Comparison of ENCODE assay signal across 30 cellular contexts in genomic region chr9:14935917-14936316, GRCh38. TPM values are rescaled to one million over a fixed set of nuclear protein-coding genes. Genes with fewer than 3 reads are reported as not detected.
DNase-seq lines count a peak whose midpoint lies in the region; TF ChIP-seq lines count a peak whose summit lies in the region.
"Had no signal": no experiment of that assay in that cellular context is flagged by ENCODE, and none has a peak within 500 bp of the region (broad histone marks: within the 10 kb centered on the region; RNA-seq: fewer than 3 reads in every experiment).

No MANE protein-coding gene starts in this region.

- H2AFZ ChIP-seq in osteoblast (ENCODE audit: low read length), result no peak overlapping the region
- H2AFZ ChIP-seq: PC-9 had no signal

- H3K36me3 Mint-ChIP-seq in mesothelial cell of epicardium, result no peaks in the 10 kb centered on the region
- H3K36me3 Mint-ChIP-seq: CD14-positive monocyte, immature natural killer cell had no signal

- no peak for TF ChIP-seq CTCF in mesothelial cell of epicardium (IDR thresholded peaks at IDR 0.05; ENCODE audit: unreplicated experiment)
- TF ChIP-seq CTCF in vagina (IDR thresholded peaks at IDR 0.05), result no peak
- no peak for TF ChIP-seq CTCF in osteoblast (IDR thresholded peaks at IDR 0.05; ENCODE audit: extremely low read depth, low read depth, low read length)

- peak overlapping the region; percentile 91 for H3K27ac Mint-ChIP-seq in mesothelial cell of epicardium
- H3K27ac Mint-ChIP-seq: activated CD4-positive, alpha-beta T cell treated with anti-CD3 and anti-CD28 coated beads for 36 hours; activated CD8-positive, alpha-beta T cell treated with anti-CD3 and anti-CD28 coated beads, Interleukin-2, amount 10 ng/mL, durations not matched to agents 7 days and 5 days; activated T-helper 17 cell treated with anti-CD3 and anti-CD28 coated beads, Interleukin-2, amount 50 U/mL, for 72 hours; CD14-positive monocyte; immature natural killer cell had no signal

- H3K9me3 ChIP-seq in vagina (no peaks in the 10 kb centered on the region), osteoblast (ENCODE audit: low read depth, low read length) (no peaks in the 10 kb centered on the region)
- H3K9me3 ChIP-seq: Caco-2, gastroesophageal sphincter, psoas muscle, tibial nerve had no signal

- H3K79me2 ChIP-seq in osteoblast (ENCODE audit: insufficient read depth, low read length), result no peaks in the 10 kb centered on the region

- H3K4me1 ChIP-seq in vagina (no peaks in the 10 kb centered on the region), osteoblast (ENCODE audit: insufficient read depth, low read length) (no peaks in the 10 kb centered on the region)
- H3K4me1 ChIP-seq: Caco-2, gastroesophageal sphincter, psoas muscle, tibial nerve had no signal

- no peak overlapping the region for H3K4me2 ChIP-seq in osteoblast (ENCODE audit: insufficient read depth, low read length)
- H3K4me2 ChIP-seq: PC-9 had no signal

- no peaks in the 10 kb centered on the region for H3K9me3 Mint-ChIP-seq in mesothelial cell of epicardium
- H3K9me3 Mint-ChIP-seq: activated T-helper 17 cell treated with anti-CD3 and anti-CD28 coated beads, Interleukin-2, amount 50 U/mL, for 72 hours had no signal

- intact Hi-C loops in vagina (cut with DNase I), result no loop called here

- H3K27ac ChIP-seq in vagina (peak overlapping the region; percentile 27), osteoblast (ENCODE audit: low read depth, low read length) (no peak overlapping the region)
- H3K27ac ChIP-seq: brain microvascular endothelial cell, gastroesophageal sphincter, PC-9, psoas muscle, tibial nerve, VCaP had no signal

- no peaks in the 10 kb centered on the region for H4K20me1 ChIP-seq in osteoblast (ENCODE audit: insufficient read depth, low read length)

- no peaks in the 10 kb centered on the region for H3K27me3 ChIP-seq in vagina
- no peaks in the 10 kb centered on the region for H3K27me3 ChIP-seq in osteoblast (ENCODE audit: insufficient read depth, low read length)
- H3K27me3 ChIP-seq: brain microvascular endothelial cell, gastroesophageal sphincter, tibial nerve had no signal

- H3K4me3 Mint-ChIP-seq in mesothelial cell of epicardium, result no peak overlapping the region
- H3K4me3 Mint-ChIP-seq: activated CD4-positive, alpha-beta T cell treated with anti-CD3 and anti-CD28 coated beads for 36 hours; activated CD8-positive, alpha-beta T cell treated with anti-CD3 and anti-CD28 coated beads, Interleukin-2, amount 10 ng/mL, durations not matched to agents 7 days and 5 days; activated T-helper 17 cell treated with anti-CD3 and anti-CD28 coated beads, Interleukin-2, amount 50 U/mL, for 72 hours; CD14-positive monocyte; immature natural killer cell had no signal

- peaks cover 45% of the 10 kb centered on the region for H3K4me1 Mint-ChIP-seq in mesothelial cell of epicardium
- H3K4me1 Mint-ChIP-seq: activated CD4-positive, alpha-beta T cell treated with anti-CD3 and anti-CD28 coated beads for 36 hours; activated T-helper 17 cell treated with anti-CD3 and anti-CD28 coated beads, Interleukin-2, amount 50 U/mL, for 72 hours; CD14-positive monocyte; immature natural killer cell had no signal

- H3K4me3 ChIP-seq in vagina (no peak overlapping the region), osteoblast (ENCODE audit: insufficient read depth, low read length) (no peak overlapping the region)
- H3K4me3 ChIP-seq: gastroesophageal sphincter, PC-9, psoas muscle, tibial nerve had no signal

- no peak for TF ChIP-seq POLR2A in vagina (IDR thresholded peaks at IDR 0.05)

- no peaks in the 10 kb centered on the region for H3K27me3 Mint-ChIP-seq in mesothelial cell of epicardium (ENCODE audit: low read depth)
- H3K27me3 Mint-ChIP-seq: activated T-helper 17 cell treated with anti-CD3 and anti-CD28 coated beads, Interleukin-2, amount 50 U/mL, for 72 hours had no signal

- no peaks in the 10 kb centered on the region for H3K36me3 ChIP-seq in vagina
- H3K36me3 ChIP-seq in osteoblast (ENCODE audit: insufficient read depth, low read length), result no peaks in the 10 kb centered on the region
- H3K36me3 ChIP-seq: brain microvascular endothelial cell, gastroesophageal sphincter, tibial nerve had no signal

- DNase-seq in NCI-H1105 treated with DMSO at 0.1 percent for 48 hours (lab: John Stamatoyannopoulos, UW) (peak; percentile 75), NCI-H1105 (lab: John Stamatoyannopoulos, UW) (no peak), amniotic epithelial cell (ENCODE audit: low read depth) (peak; percentile 58), mesothelial cell of epicardium (ENCODE audit: low spot score in 2 of 2, unreplicated experiment in 2 of 2) (no peak), vagina (ENCODE audit: extremely low spot score in 2 of 2) (no peak), osteoblast (ENCODE audit: insufficient read length, low spot score, missing footprints) (no peak), NCI-H510A treated with DMSO at 0.1 percent for 48 hours (lab: John Stamatoyannopoulos, UW) (no peak)
- DNase-seq in activated naive CD4-positive, alpha-beta T cell (lab: John Stamatoyannopoulos, UW), result no peak
- DNase-seq: activated CD4-positive, alpha-beta T cell treated with anti-CD3 and anti-CD28 coated beads for 36 hours; activated CD8-positive, alpha-beta T cell treated with anti-CD3 and anti-CD28 coated beads, Interleukin-2, amount 10 ng/mL, durations not matched to agents 7 days and 5 days; activated naive CD4-positive, alpha-beta T cell treated with anti-CD3 and anti-CD28 coated beads, Interleukin-2, amount 50 U/mL, for 16 hours; amniotic stem cell; brain microvascular endothelial cell; Caco-2; immature natural killer cell; KG1; left colon; NCI-H226; occipital lobe; PC-9; psoas muscle; stimulated activated CD4-positive, alpha-beta T cell treated with anti-CD3 and anti-CD28 coated beads, Interleukin-12 subunit alpha, Interleukin-12 subunit beta, amount 100 ng/mL, for 4 hours; stimulated activated CD4-positive, alpha-beta T cell treated with anti-CD3 and anti-CD28 coated beads, Interleukin-4, amount 100 ng/mL, for 24 hours had no signal

RNA-seq across cellular contexts. Expression of gene FREM1, which starts 25.7 kb away (rescaled TPM):
- 60.5 to 71.4 TPM (median 62.9 TPM) in 3 replicates for total RNA-seq in mesothelial cell of epicardium
- total RNA-seq in vagina, result 2.7 TPM
- under 0.01 and 0.72 TPM in 2 replicates for total RNA-seq in osteoblast
- total RNA-seq: A172; activated CD4-positive, alpha-beta T cell treated with anti-CD3 and anti-CD28 coated beads for 36 hours; activated CD8-positive, alpha-beta T cell treated with anti-CD3 and anti-CD28 coated beads, Interleukin-2, amount 10 ng/mL, durations not matched to agents 7 days and 5 days; MCF 10A had no signal

Comparison
In these comparisons a context has a peak if more than half of its experiments do, and no peak if none do; other contexts are left out.
1. DNase-seq: peak in NCI-H1105 treated with DMSO at 0.1 percent for 48 hours (single experiment) and amniotic epithelial cell (single experiment); none in NCI-H1105 (single experiment), mesothelial cell of epicardium (0 of 2), vagina (0 of 2), activated naive CD4-positive, alpha-beta T cell (0 of 4), osteoblast (single experiment) and NCI-H510A treated with DMSO at 0.1 percent for 48 hours (single experiment).
2. RNA of gene FREM1, which starts 25.7 kb away (total RNA-seq): 60.5 to 71.4 TPM in mesothelial cell of epicardium; 2.7 TPM in vagina (single experiment) and under 0.01 to 0.72 TPM in osteoblast; every median in the first group is over 10 times any median in the second.